1 cellular context compared by ENCODE assay signal in the genomic region with DNA sequence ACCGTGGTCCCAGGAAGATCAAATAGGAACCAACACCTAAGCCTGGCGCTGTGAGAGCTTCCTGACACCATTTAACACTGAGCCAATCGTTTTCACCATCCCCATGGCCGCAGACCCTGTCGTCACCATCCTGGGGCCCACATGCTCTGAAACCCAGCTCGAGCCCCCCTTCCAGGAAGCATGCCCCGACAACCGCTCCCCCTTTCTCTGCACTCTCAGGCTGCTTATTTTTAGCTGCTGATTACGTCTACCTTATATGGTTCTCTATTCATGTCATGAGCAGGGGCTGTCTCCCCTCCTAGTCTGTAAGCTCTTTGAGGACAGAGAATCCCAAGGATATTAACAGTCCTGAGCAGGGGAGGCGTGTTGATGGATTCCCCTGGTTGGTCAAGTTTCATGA.
TF ChIP-seq lines count a peak whose summit lies in the region.

No MANE protein-coding gene starts in this region.

TF ChIP-seq in H1, 55 proteins besides CTCF, POLR2A, EP300 and RAD21:
- TF ChIP-seq ZNF274 (IDR thresholded peaks at IDR 0.05; ENCODE audit: borderline replicate concordance, extremely low read depth, low read length) (no peak), TBP (IDR thresholded peaks at IDR 0.05; ENCODE audit: low read depth, low read length) (no peak), POU5F1 (IDR thresholded peaks at IDR 0.05; ENCODE audit: low read depth, low read length) (no peak), TAF1 (IDR thresholded peaks at IDR 0.05; ENCODE audit: low read depth, low read length) (no peak), KDM4A (IDR thresholded peaks at IDR 0.05; ENCODE audit: low read depth, low read length, severe bottlenecking) (no peak), NANOG (IDR thresholded peaks at IDR 0.05; ENCODE audit: insufficient read depth, low read depth, low read length, poor library complexity, severe bottlenecking) (no peak), EZH2 (IDR thresholded peaks at IDR 0.05; ENCODE audit: low read depth, low read length, severe bottlenecking) (no peak), JUN (IDR thresholded peaks at IDR 0.05; ENCODE audit: low read depth, low read length) (no peak), MAFK (IDR thresholded peaks at IDR 0.05; ENCODE audit: low read depth, low read length) (no peak), RNF2 (IDR thresholded peaks at IDR 0.05; ENCODE audit: borderline replicate concordance, low read depth, low read length, missing control alignments, poor library complexity, severe bottlenecking) (no peak), KDM5A (IDR thresholded peaks at IDR 0.05; ENCODE audit: low read length) (no peak), SP4 (IDR thresholded peaks at IDR 0.05; ENCODE audit: low read length) (no peak), SRF (IDR thresholded peaks at IDR 0.05; ENCODE audit: low read depth, low read length) (no peak), TCF12 (IDR thresholded peaks at IDR 0.05; ENCODE audit: low read depth, low read length) (no peak), PHF8 (conservative IDR thresholded peaks at IDR 0.05; ENCODE audit: low read depth, low read length) (no peak), CHD2 (IDR thresholded peaks at IDR 0.05; ENCODE audit: low read length) (no peak), JUND (IDR thresholded peaks at IDR 0.05; ENCODE audit: low read length) (no peak), KDM1A (IDR thresholded peaks at IDR 0.05; ENCODE audit: borderline replicate concordance, low read length) (no peak)
- TF ChIP-seq, protein P1, sequence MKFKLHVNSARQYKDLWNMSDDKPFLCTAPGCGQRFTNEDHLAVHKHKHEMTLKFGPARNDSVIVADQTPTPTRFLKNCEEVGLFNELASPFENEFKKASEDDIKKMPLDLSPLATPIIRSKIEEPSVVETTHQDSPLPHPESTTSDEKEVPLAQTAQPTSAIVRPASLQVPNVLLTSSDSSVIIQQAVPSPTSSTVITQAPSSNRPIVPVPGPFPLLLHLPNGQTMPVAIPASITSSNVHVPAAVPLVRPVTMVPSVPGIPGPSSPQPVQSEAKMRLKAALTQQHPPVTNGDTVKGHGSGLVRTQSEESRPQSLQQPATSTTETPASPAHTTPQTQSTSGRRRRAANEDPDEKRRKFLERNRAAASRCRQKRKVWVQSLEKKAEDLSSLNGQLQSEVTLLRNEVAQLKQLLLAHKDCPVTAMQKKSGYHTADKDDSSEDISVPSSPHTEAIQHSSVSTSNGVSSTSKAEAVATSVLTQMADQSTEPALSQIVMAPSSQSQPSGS (IDR thresholded peaks at IDR 0.05; ENCODE audit: low read length): no peak
- TF ChIP-seq, protein P2, sequence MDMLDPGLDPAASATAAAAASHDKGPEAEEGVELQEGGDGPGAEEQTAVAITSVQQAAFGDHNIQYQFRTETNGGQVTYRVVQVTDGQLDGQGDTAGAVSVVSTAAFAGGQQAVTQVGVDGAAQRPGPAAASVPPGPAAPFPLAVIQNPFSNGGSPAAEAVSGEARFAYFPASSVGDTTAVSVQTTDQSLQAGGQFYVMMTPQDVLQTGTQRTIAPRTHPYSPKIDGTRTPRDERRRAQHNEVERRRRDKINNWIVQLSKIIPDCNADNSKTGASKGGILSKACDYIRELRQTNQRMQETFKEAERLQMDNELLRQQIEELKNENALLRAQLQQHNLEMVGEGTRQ (IDR thresholded peaks at IDR 0.05; ENCODE audit: low read length): no peak
